In the genomic region with DNA sequence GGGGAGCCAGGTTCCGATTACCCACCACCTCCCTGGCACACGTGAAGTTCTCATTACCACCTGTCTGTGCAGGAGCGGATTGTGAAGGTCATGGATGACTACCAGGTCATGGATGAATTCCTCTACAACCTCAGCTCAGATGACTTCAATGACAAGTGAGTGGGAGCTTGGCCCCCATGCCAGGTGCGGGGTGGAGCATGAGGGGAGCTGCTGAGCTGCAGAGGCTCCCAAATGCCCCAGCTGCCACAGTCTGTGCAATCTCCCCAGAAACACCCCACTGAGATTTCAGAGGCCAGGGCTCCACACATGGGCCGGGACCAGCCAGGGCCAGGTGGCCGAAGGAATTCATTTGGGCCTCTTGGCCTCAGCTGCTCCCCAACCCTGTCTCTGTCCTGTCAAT, we compare ENCODE assay signal across 17 cellular contexts. TPM values are rescaled to one million over a fixed set of nuclear protein-coding genes. Genes with fewer than 3 reads are reported as not detected.
DNase-seq lines count a peak whose midpoint lies in the region; ATAC-seq, FAIRE-seq and TF ChIP-seq lines count a peak whose summit lies in the region.
"Had no signal": no experiment of that assay in that cellular context is flagged by ENCODE, and none has a peak within 500 bp of the region (broad histone marks: within the 10 kb centered on the region; RNA-seq: fewer than 3 reads in every experiment).

No MANE protein-coding gene starts in this region.

- 94 to 95% methylated on average over 6 of the region's 6 CpGs for WGBS in heart right ventricle, 2 donors

- peaks cover 8 to 20% of the 10 kb centered on the region in 2 donors for H3K4me1 Mint-ChIP-seq in stimulated activated naive B cell treated with anti-CD40 and anti-IgM and Interleukin-4, amounts not matched to agents 10 μg/mL and 1 μg/mL and 100 μg/mL, for 72 hours

- no peaks in the 10 kb centered on the region for H3K27me3 ChIP-seq in heart right ventricle
- H3K27me3 ChIP-seq: Peyer's patch had no signal

- H3K4me1 ChIP-seq in heart right ventricle, result peaks cover 0 to 25% (median 7%) of the 10 kb centered on the region in 9 donors
- H3K4me1 ChIP-seq: Peyer's patch had no signal

- peaks cover 0 to 96% (median 0%) of the 10 kb centered on the region in 9 donors for H3K36me3 ChIP-seq in heart right ventricle

- no peak overlapping the region for H3K27ac ChIP-seq in heart right ventricle
- H3K27ac ChIP-seq: Peyer's patch had no signal

- intact Hi-C loops in Right ventricle myocardium superior (cut with DNase I), result no loop called here
- intact Hi-C loops in heart right ventricle (cut with DNase I), result no loop called here

- FAIRE-seq in HTR-8/SVneo (lab: Jason Lieb, UNC), result no peak
- FAIRE-seq: A204.1, H1, K562 had no signal

- DNase-seq in Right ventricle myocardium superior, result peak; percentile 22
- DNase-seq in heart right ventricle, result no peak
- DNase-seq in NCI-H2107 treated with DMSO at 0.1 percent for 48 hours (lab: John Stamatoyannopoulos, UW; ENCODE audit: unreplicated experiment), result peak; percentile 64
- DNase-seq in kidney tubule cell (ENCODE audit: low spot score), result peak; percentile 26
- DNase-seq in stimulated activated naive B cell treated with anti-CD40 and anti-IgM and Interleukin-4, amounts not matched to agents 10 μg/mL and 1 μg/mL and 100 μg/mL, for 72 hours, result no peak
- no peak for DNase-seq in HTR-8/SVneo (ENCODE audit: insufficient read length, low spot score)
- DNase-seq in activated CD8-positive, alpha-beta memory T cell treated with anti-CD3 and anti-CD28 coated beads, Interleukin-2, amount 50 U/mL, for 48 hours, result no peak
- no peak for DNase-seq in dedifferentiated amniotic fluid mesenchymal stem cell (ENCODE audit: extremely low spot score)
- DNase-seq: NCI-H1092 treated with DMSO at 0.1 percent for 48 hours, NCI-H2029, NCI-H226, NCI-H748 treated with DMSO at 0.1 percent for 48 hours, Peyer's patch, SHP77 treated with DMSO at 0.1 percent for 48 hours had no signal

- H3K4me3 ChIP-seq in heart right ventricle, result no peak overlapping the region
- H3K4me3 ChIP-seq: K562, Peyer's patch had no signal

- no peaks in the 10 kb centered on the region for H3K9me3 Mint-ChIP-seq in stimulated activated naive B cell treated with anti-CD40 and anti-IgM and Interleukin-4, amounts not matched to agents 10 μg/mL and 1 μg/mL and 100 μg/mL, for 72 hours

- no peak overlapping the region for H3K27ac Mint-ChIP-seq in stimulated activated naive B cell treated with anti-CD40 and anti-IgM and Interleukin-4, amounts not matched to agents 10 μg/mL and 1 μg/mL and 100 μg/mL, for 72 hours

- no peaks in the 10 kb centered on the region for H3K27me3 Mint-ChIP-seq in stimulated activated naive B cell treated with anti-CD40 and anti-IgM and Interleukin-4, amounts not matched to agents 10 μg/mL and 1 μg/mL and 100 μg/mL, for 72 hours

- H3K4me3 Mint-ChIP-seq in stimulated activated naive B cell treated with anti-CD40 and anti-IgM and Interleukin-4, amounts not matched to agents 10 μg/mL and 1 μg/mL and 100 μg/mL, for 72 hours, result no peak overlapping the region

- no peak for ATAC-seq in Right ventricle myocardium superior (ENCODE audit: poor library complexity)
- ATAC-seq in heart right ventricle, result no peak
- ATAC-seq in stimulated activated naive B cell treated with anti-CD40 and anti-IgM and Interleukin-4, amounts not matched to agents 10 μg/mL and 1 μg/mL and 100 μg/mL, for 72 hours (replicated peaks), result peak; percentile 31 to 51
- ATAC-seq: K562 had no signal

- peaks cover 18 to 34% of the 10 kb centered on the region in 2 donors for H3K36me3 Mint-ChIP-seq in stimulated activated naive B cell treated with anti-CD40 and anti-IgM and Interleukin-4, amounts not matched to agents 10 μg/mL and 1 μg/mL and 100 μg/mL, for 72 hours

- no peak for TF ChIP-seq CTCF in heart right ventricle (IDR thresholded peaks at IDR 0.05)

- H3K9me3 ChIP-seq in heart right ventricle, result no peaks in the 10 kb centered on the region
- H3K9me3 ChIP-seq: Peyer's patch had no signal

RNA-seq across cellular contexts. Expression of a gene that starts 34.3 kb away (rescaled TPM):
- total RNA-seq in Right ventricle myocardium superior, result 1.9 TPM
- total RNA-seq in heart right ventricle, result 1 to 10 TPM; 1.5 to 5.9 (median 2.8) TPM
- 1 to 10 TPM in 1 of 2 donors, under 1 TPM in 1; 0.99 to 6.4 TPM for polyA plus RNA-seq in heart right ventricle

RNA-seq across cellular contexts. Expression of a gene that starts 59.4 kb away (rescaled TPM):
- total RNA-seq in Right ventricle myocardium superior (46.2 TPM), heart right ventricle (10 to 100 TPM; 37.1 to 58.2 (median 46.1) TPM)
- polyA plus RNA-seq in heart right ventricle, result 10 to 100 TPM; 50.6 to 51.6 TPM

Comparison
In these comparisons a context has a peak if more than half of its experiments do, and no peak if none do; other contexts are left out.
1. DNase-seq: peak in Right ventricle myocardium superior (single experiment), NCI-H2107 treated with DMSO at 0.1 percent for 48 hours (single experiment) and kidney tubule cell (single experiment); none in heart right ventricle (0 of 2), stimulated activated naive B cell treated with anti-CD40 and anti-IgM and Interleukin-4, amounts not matched to agents 10 μg/mL and 1 μg/mL and 100 μg/mL, for 72 hours (single experiment), HTR-8/SVneo (single experiment), activated CD8-positive, alpha-beta memory T cell treated with anti-CD3 and anti-CD28 coated beads, Interleukin-2, amount 50 U/mL, for 48 hours (single experiment) and dedifferentiated amniotic fluid mesenchymal stem cell (single experiment).
2. ATAC-seq: peak in stimulated activated naive B cell treated with anti-CD40 and anti-IgM and Interleukin-4, amounts not matched to agents 10 μg/mL and 1 μg/mL and 100 μg/mL, for 72 hours (2 of 2); none in Right ventricle myocardium superior (single experiment) and heart right ventricle (0 of 8).